9 cellular contexts compared by ENCODE assay signal in genomic region chr4:113825272-113825671, GRCh38.
DNase-seq lines count a peak whose midpoint lies in the region; ATAC-seq and TF ChIP-seq lines count a peak whose summit lies in the region.
"Had no signal": no experiment of that assay in that cellular context is flagged by ENCODE, and none has a peak within 500 bp of the region (broad histone marks: within the 10 kb centered on the region; RNA-seq: fewer than 3 reads in every experiment).

No MANE protein-coding gene starts in this region.

- H3K36me3 ChIP-seq in mesenchymal stem cell (ENCODE audit: control insufficient read depth in 1 of 2, insufficient read depth in 2 of 2, low read depth in 1 of 2, low read length in 2 of 2) (no peaks in the 10 kb centered on the region), vagina (no peaks in the 10 kb centered on the region), adrenal gland (replicated peaks in 1 of 2) (no peaks in the 10 kb centered on the region)

- no peak overlapping the region for H2BK120ac ChIP-seq in mesenchymal stem cell (ENCODE audit: low read depth, low read length)

- no peak overlapping the region for H3K4ac ChIP-seq in mesenchymal stem cell (ENCODE audit: low read depth in 1 of 2, low read length in 2 of 2)

- no peaks in the 10 kb centered on the region for H3K27me3 ChIP-seq in mesenchymal stem cell (ENCODE audit: control insufficient read depth in 1 of 2, insufficient read depth in 1 of 2, low read length in 2 of 2)
- H3K27me3 ChIP-seq in vagina, result no peaks in the 10 kb centered on the region
- no peaks in the 10 kb centered on the region for H3K27me3 ChIP-seq in adrenal gland

- no peak overlapping the region for H3K14ac ChIP-seq in mesenchymal stem cell (ENCODE audit: low read length in 2 of 2)

- peak; percentile 57 for ATAC-seq in HG03060 (IDR thresholded peaks at IDR 0.05; ENCODE audit: low read depth, unreplicated experiment)

- H3K27ac ChIP-seq in mesenchymal stem cell (ENCODE audit: low read length, poor library complexity, severe bottlenecking) (no peak overlapping the region), vagina (no peak overlapping the region), adrenal gland (no peak overlapping the region)
- H3K27ac ChIP-seq: C4-2B had no signal

- no peak for TF ChIP-seq CTCF in vagina (IDR thresholded peaks at IDR 0.05)
- TF ChIP-seq CTCF in adrenal gland (IDR thresholded peaks at IDR 0.05), result no peak

- TF ChIP-seq POLR2A in vagina (IDR thresholded peaks at IDR 0.05) (no peak), adrenal gland (IDR thresholded peaks at IDR 0.05) (no peak)

- H2BK15ac ChIP-seq in mesenchymal stem cell (ENCODE audit: low read depth, poor library complexity, severe bottlenecking), result no peak overlapping the region

- H3K4me3 ChIP-seq in mesenchymal stem cell (ENCODE audit: insufficient read depth in 1 of 2, low read depth in 1 of 2, low read length in 2 of 2) (no peak overlapping the region), vagina (no peak overlapping the region), adrenal gland (no peak overlapping the region)

- peak; percentile 2 for DNase-seq in stimulated activated CD4-positive, alpha-beta T cell treated with anti-CD3 and anti-CD28 coated beads, Interleukin-4, amount 100 ng/mL, for 1 hour
- no peak for DNase-seq in stimulated activated CD4-positive, alpha-beta T cell treated with anti-CD3 and anti-CD28 coated beads, Interleukin-1b, Interleukin-23, amount 100 ng/mL, for 48 hours
- DNase-seq in SIG-M5 treated with dmso at 0.1 percent for 504 hours (lab: John Stamatoyannopoulos, UW; ENCODE audit: unreplicated experiment), result peak; percentile 59
- no peak for DNase-seq in anterior cingulate cortex (lab: John Stamatoyannopoulos, UW)
- no peak for DNase-seq in mesenchymal stem cell
- DNase-seq in vagina (ENCODE audit: extremely low spot score in 2 of 2), result no peak
- DNase-seq in adrenal gland, result no peak

- 74% methylated on average over 1 of the region's 1 CpG for WGBS in mesenchymal stem cell
- 50 to 68% (median 58%) methylated on average over 1 of the region's 1 CpG for WGBS in adrenal gland, 4 donors

- H2AFZ ChIP-seq in mesenchymal stem cell (ENCODE audit: low read depth, low read length), result no peak overlapping the region

- no peak overlapping the region for H2BK5ac ChIP-seq in mesenchymal stem cell (ENCODE audit: low read depth, low read length, poor library complexity, severe bottlenecking)

- H2AK5ac ChIP-seq in mesenchymal stem cell (ENCODE audit: low read length, severe bottlenecking), result no peak overlapping the region

- H4K91ac ChIP-seq in mesenchymal stem cell (ENCODE audit: low read length), result no peak overlapping the region

- H3K9ac ChIP-seq in mesenchymal stem cell (ENCODE audit: low read length), result no peak overlapping the region

- H4K8ac ChIP-seq in mesenchymal stem cell (ENCODE audit: low read length), result no peak overlapping the region

- H3K9me3 ChIP-seq in mesenchymal stem cell (ENCODE audit: control insufficient read depth, low read length), result no peaks in the 10 kb centered on the region
- no peaks in the 10 kb centered on the region for H3K9me3 ChIP-seq in vagina
- H3K9me3 ChIP-seq in adrenal gland (replicated peaks in 1 of 3), result no peaks in the 10 kb centered on the region

- H3K4me2 ChIP-seq in mesenchymal stem cell (ENCODE audit: low read length, poor library complexity, severe bottlenecking), result no peak overlapping the region

- H2BK12ac ChIP-seq in mesenchymal stem cell (ENCODE audit: low read length in 2 of 2), result no peak overlapping the region

- no peaks in the 10 kb centered on the region for H3K4me1 ChIP-seq in mesenchymal stem cell (ENCODE audit: control insufficient read depth, insufficient read depth, low read depth, low read length)
- no peaks in the 10 kb centered on the region for H3K4me1 ChIP-seq in vagina
- H3K4me1 ChIP-seq in adrenal gland (replicated peaks in 1 of 2), result peaks cover 5 to 9% of the 10 kb centered on the region in 2 donors

- no peak overlapping the region for H3K23ac ChIP-seq in mesenchymal stem cell (ENCODE audit: low read length in 2 of 2)

- no peaks in the 10 kb centered on the region for H3K79me1 ChIP-seq in mesenchymal stem cell (replicated peaks; ENCODE audit: low read length, poor library complexity, severe bottlenecking)

- H3K18ac ChIP-seq in mesenchymal stem cell (ENCODE audit: low read depth in 1 of 2, low read length in 2 of 2), result no peak overlapping the region

- intact Hi-C loops in vagina (cut with DNase I) (no loop called here), adrenal gland (cut with DNase I) (no loop called here)

Comparison
In these comparisons a context has a peak if more than half of its experiments do, and no peak if none do; other contexts are left out.
1. DNase-seq: peak in stimulated activated CD4-positive, alpha-beta T cell treated with anti-CD3 and anti-CD28 coated beads, Interleukin-4, amount 100 ng/mL, for 1 hour (single experiment) and SIG-M5 treated with dmso at 0.1 percent for 504 hours (single experiment); none in stimulated activated CD4-positive, alpha-beta T cell treated with anti-CD3 and anti-CD28 coated beads, Interleukin-1b, Interleukin-23, amount 100 ng/mL, for 48 hours (single experiment), anterior cingulate cortex (0 of 58), mesenchymal stem cell (single experiment), vagina (0 of 2) and adrenal gland (0 of 7).